In genomic region chr13:97975851-97976550, GRCh38 we compare ENCODE assay signal across 8 cellular contexts. TPM values are rescaled to one million over a fixed set of nuclear protein-coding genes. Genes with fewer than 3 reads are reported as not detected.
DNase-seq lines count a peak whose midpoint lies in the region; ATAC-seq lines count a peak whose summit lies in the region.

No MANE protein-coding gene starts in this region.

- H3K18ac ChIP-seq in mesendoderm (ENCODE audit: low read length) = peak overlapping the region; percentile 99

- peak overlapping the region; percentile 67 for H2BK120ac ChIP-seq in mesendoderm (ENCODE audit: low read depth, low read length)

- in situ Hi-C loops in Caki2 (cut with HindIII; ENCODE audit: low pct_unique_long_range_greater_than_20kb, low sequenced_read_pairs) = no loop called here

- no peaks in the 10 kb centered on the region for H3K27me3 ChIP-seq in endocrine pancreas (ENCODE audit: control insufficient read depth, insufficient read depth, low read length)
- H3K27me3 ChIP-seq in mesendoderm (ENCODE audit: insufficient read depth, low read length, poor library complexity) = no peaks in the 10 kb centered on the region

- H3K79me1 ChIP-seq in mesendoderm (ENCODE audit: low read length) = no peaks in the 10 kb centered on the region

- no peak overlapping the region for H4K5ac ChIP-seq in mesendoderm (ENCODE audit: low read length)

- H3K9ac ChIP-seq in endocrine pancreas (ENCODE audit: control insufficient read depth, insufficient read depth, low read length) (peak overlapping the region; percentile 79), mesendoderm (ENCODE audit: low read length) (peak overlapping the region; percentile 79)

- H3K23ac ChIP-seq in mesendoderm (ENCODE audit: low read length) = no peak overlapping the region

- H3K4me2 ChIP-seq in mesendoderm (ENCODE audit: low read length) = peak overlapping the region; percentile 33

- peak overlapping the region; percentile 66 for H2BK5ac ChIP-seq in mesendoderm (ENCODE audit: low read length)

- peak overlapping the region; percentile 85 for H3K56ac ChIP-seq in mesendoderm (ENCODE audit: low read length)

- H3K36me3 ChIP-seq in endocrine pancreas (ENCODE audit: control insufficient read depth, insufficient read depth, low read length) (no peaks in the 10 kb centered on the region), mesendoderm (ENCODE audit: control insufficient read depth, insufficient read depth, low read length) (no peaks in the 10 kb centered on the region)

- peaks cover 29% of the 10 kb centered on the region for H3K79me2 ChIP-seq in mesendoderm (ENCODE audit: control insufficient read depth, insufficient read depth, low read length)

- peak overlapping the region; percentile 89 for H3K4ac ChIP-seq in mesendoderm (ENCODE audit: low read depth, low read length)

- DNase-seq in Caki2 (ENCODE audit: low read depth) (peak; percentile 80), HT1080 (ENCODE audit: low read depth) (peak; percentile 86), NOMO-1 (lab: John Stamatoyannopoulos, UW; ENCODE audit: unreplicated experiment in 2 of 2) (peak; percentile 79 to 89), mesendoderm (peak; percentile 95)
- peak; percentile 60 for DNase-seq in activated CD8-positive, alpha-beta memory T cell treated with anti-CD3 and anti-CD28 coated beads, Interleukin-2, amount 50 U/mL, for 1 hour (ENCODE audit: extremely low read depth)
- DNase-seq in stimulated activated CD8-positive, alpha-beta memory T cell treated with anti-CD3 and anti-CD28 coated beads, Interleukin-12 subunit alpha, Interleukin-12 subunit beta, amount 100 ng/mL, for 4 hours (ENCODE audit: low read depth) = peak; percentile 87

- H2AK5ac ChIP-seq in mesendoderm (ENCODE audit: low read length) = no peak overlapping the region

- peak overlapping the region; percentile 86 for H3K4me3 ChIP-seq in endocrine pancreas (ENCODE audit: control insufficient read depth, insufficient read depth, low read length)
- peak overlapping the region; percentile 60 for H3K4me3 ChIP-seq in mesendoderm (ENCODE audit: low read length)

- no CpG with 5 or more reads among the region's 72 CpGs for WGBS in mesendoderm (ENCODE audit: extremely low coverage, insufficient coverage, low lambda C conversion rate)

- peak; percentile 90 for ATAC-seq in GM21367 (IDR thresholded peaks at IDR 0.05; ENCODE audit: unreplicated experiment)

- no peaks in the 10 kb centered on the region for H3K9me3 ChIP-seq in endocrine pancreas (ENCODE audit: control insufficient read depth, low read length)

- H3K4me1 ChIP-seq in endocrine pancreas (ENCODE audit: control insufficient read depth, insufficient read depth, low read length) = peaks cover 11% of the 10 kb centered on the region
- no peaks in the 10 kb centered on the region for H3K4me1 ChIP-seq in mesendoderm (ENCODE audit: control insufficient read depth, low read depth, low read length)

- H4K8ac ChIP-seq in mesendoderm (ENCODE audit: low read depth, low read length) = peak overlapping the region; percentile 83

- peak overlapping the region; percentile 95 for H3K27ac ChIP-seq in mesendoderm (ENCODE audit: low read depth, low read length)

- H2BK15ac ChIP-seq in mesendoderm (replicated peaks; ENCODE audit: low read depth) = no peak overlapping the region

RNA-seq across cellular contexts. Expression of gene IPO5, which starts 22.5 kb away (rescaled TPM):
- 48.2 and 72.6 TPM in 2 replicates for total RNA-seq in Caki2 (2014; rRNA removed; shearing (Covaris generic); ENCODE audit: low replicate concordance)
- total RNA-seq in HT1080 (2014; rRNA removed; shearing (Covaris generic)) = 177 and 187 TPM in 2 replicates
- 129 and 164 TPM in 2 replicates for polyA plus RNA-seq in HT1080 (2015; cell fraction: cytosol; rRNA removed)
- 228 and 257 TPM in 2 replicates for polyA plus RNA-seq in HT1080 (2015; cell fraction: nucleus; rRNA removed)
- 222 TPM for polyA plus RNA-seq in mesendoderm (2013, experiment 1 of 2)
- polyA plus RNA-seq in mesendoderm (2013, experiment 2 of 2) = 222 TPM

Comparison
In these comparisons a context has a peak if more than half of its experiments do, and no peak if none do; other contexts are left out.
1. Peak in every context shown above with its lines: DNase-seq, ATAC-seq, H3K4me3 ChIP-seq and H3K27ac ChIP-seq.